16 cellular contexts compared by ENCODE assay signal in genomic region chr11:9020881-9021280, GRCh38. TPM values are rescaled to one million over a fixed set of nuclear protein-coding genes. Genes with fewer than 3 reads are reported as not detected.
A peak's percentile ranks its signal among the peaks of the same experiment; 100 is the strongest.
DNase-seq lines count a peak whose midpoint lies in the region; ATAC-seq, FAIRE-seq and TF ChIP-seq lines count a peak whose summit lies in the region.
"Had no signal": no experiment of that assay in that cellular context is flagged by ENCODE, and none has a peak within 500 bp of the region (broad histone marks: within the 10 kb centered on the region; RNA-seq: fewer than 3 reads in every experiment).

No MANE protein-coding gene starts in this region.

- H3K9ac ChIP-seq in IMR-90 (ENCODE audit: low read depth, low read length) = no peak overlapping the region
- no peak overlapping the region for H3K9ac ChIP-seq in K562 (ENCODE audit: insufficient read depth in 1 of 2, low read depth in 2 of 2, low read length in 2 of 2)
- no peak overlapping the region for H3K9ac ChIP-seq in trophoblast cell (ENCODE audit: low read length)
- H3K9ac ChIP-seq in smooth muscle cell (ENCODE audit: low read depth) = no peak overlapping the region
- H3K9ac ChIP-seq: GM23248 had no signal

- no peak overlapping the region for H4K91ac ChIP-seq in IMR-90 (ENCODE audit: insufficient read depth, low read depth, low read length)
- H4K91ac ChIP-seq in trophoblast cell (ENCODE audit: low read depth, low read length) = no peak overlapping the region

- dilution Hi-C loops in IMR-90 (cut with HindIII; ENCODE audit: low sequenced_read_pairs, unreplicated experiment) = no loop called here

- DNase-seq in IMR-90 = peak; percentile 3
- DNase-seq in K562 (ENCODE audit: extremely low read depth in 1 of 4, low spot score in 3 of 4) = no peak
- DNase-seq in fibroblast of pulmonary artery (ENCODE audit: low read depth) = peak; percentile 23
- peak; percentile 41 to 80 for DNase-seq in trophoblast cell
- DNase-seq in activated CD8-positive, alpha-beta memory T cell treated with anti-CD3 and anti-CD28 coated beads, Interleukin-2, amount 10 ng/mL, durations not matched to agents 7 days and 5 days = no peak
- DNase-seq in smooth muscle cell (lab: John Stamatoyannopoulos, UW; ENCODE audit: unreplicated experiment) = no peak
- DNase-seq in mucosa of descending colon = no peak
- DNase-seq: CD4-positive, alpha-beta memory T cell; DMS79; GM23248 had no signal

- H3K27ac Mint-ChIP-seq in activated CD8-positive, alpha-beta memory T cell treated with anti-CD3 and anti-CD28 coated beads, Interleukin-2, amount 10 ng/mL, durations not matched to agents 7 days and 5 days = no peak overlapping the region
- H3K27ac Mint-ChIP-seq: B cell; CD4-positive, alpha-beta memory T cell had no signal

- CTCF ChIA-PET in IMR-90 (lab: Yijun Ruan, JAX) = no interaction called here
- CTCF ChIA-PET in K562 (lab: Yijun Ruan, JAX; ENCODE audit: low intra/inter-chr PET ratio) = no interaction called here
- CTCF ChIA-PET in activated CD8-positive, alpha-beta memory T cell treated with anti-CD3 and anti-CD28 coated beads, Interleukin-2, amount 10 ng/mL, durations not matched to agents 7 days and 5 days (lab: Charles Lee) = interaction anchor here (1.2 kb wide), 1 partner anchor 117 kb away, joined by 3 read pairs; no protein-coding TSS in a partner anchor

- H3K27me3 Mint-ChIP-seq in activated CD8-positive, alpha-beta memory T cell treated with anti-CD3 and anti-CD28 coated beads, Interleukin-2, amount 10 ng/mL, durations not matched to agents 7 days and 5 days = peaks cover 30% of the 10 kb centered on the region

- ATAC-seq in IMR-90 (ENCODE audit: low read depth) (no peak), K562 (no peak), mucosa of descending colon (no peak)
- ATAC-seq in activated CD8-positive, alpha-beta memory T cell treated with anti-CD3 and anti-CD28 coated beads, Interleukin-2, amount 10 ng/mL, durations not matched to agents 7 days and 5 days = no peak
- ATAC-seq: GM12878, HCT116 had no signal

- H3K9me1 ChIP-seq in IMR-90 (ENCODE audit: insufficient read depth, low read length) (peaks cover 4% of the 10 kb centered on the region; the same call in 1 of the 2 replicates), K562 (ENCODE audit: control insufficient read depth, insufficient read depth, low read length) (no peaks in the 10 kb centered on the region)

- H3K36me3 Mint-ChIP-seq in activated CD8-positive, alpha-beta memory T cell treated with anti-CD3 and anti-CD28 coated beads, Interleukin-2, amount 10 ng/mL, durations not matched to agents 7 days and 5 days = no peaks in the 10 kb centered on the region
- H3K36me3 Mint-ChIP-seq: CD4-positive, alpha-beta memory T cell had no signal

- H3K4ac ChIP-seq in IMR-90 (ENCODE audit: low read depth, low read length) (no peak overlapping the region), trophoblast cell (ENCODE audit: low read depth, low read length) (no peak overlapping the region)

- TF ChIP-seq CTCF in IMR-90 (conservative IDR thresholded peaks at IDR 0.05; ENCODE audit: low read depth, low read length) (no peak), K562 (IDR thresholded peaks at IDR 0.05 in 2 of 3, conservative IDR thresholded peaks at IDR 0.05 in 1 of 3; ENCODE audit: insufficient read depth in 2 of 3, low read depth in 1 of 3, low read length in 3 of 3) (no peak), fibroblast of pulmonary artery (IDR thresholded peaks at IDR 0.05; ENCODE audit: low read length, missing control alignments) (no peak), smooth muscle cell (IDR thresholded peaks at IDR 0.05; ENCODE audit: borderline replicate concordance, insufficient read depth, poor library complexity, severe bottlenecking) (no peak), mucosa of descending colon (IDR thresholded peaks at IDR 0.05) (no peak)

- H2BK120ac ChIP-seq in IMR-90 (ENCODE audit: low read depth, low read length) = no peak overlapping the region
- no peak overlapping the region for H2BK120ac ChIP-seq in trophoblast cell (ENCODE audit: insufficient read depth, low read length, poor library complexity)

- H3K18ac ChIP-seq in IMR-90 (ENCODE audit: low read depth, low read length) (no peak overlapping the region), trophoblast cell (ENCODE audit: low read length) (no peak overlapping the region)

- H4K12ac ChIP-seq in trophoblast cell (ENCODE audit: low read depth, low read length) = no peak overlapping the region

- H4K20me1 ChIP-seq in IMR-90 (ENCODE audit: insufficient read depth, low read length) (no peaks in the 10 kb centered on the region), K562 (replicated peaks; ENCODE audit: control insufficient read depth, insufficient read depth, low read length) (no peaks in the 10 kb centered on the region), smooth muscle cell (ENCODE audit: low read depth) (no peaks in the 10 kb centered on the region)

- no peak overlapping the region for H2BK15ac ChIP-seq in IMR-90 (ENCODE audit: low read depth, low read length)

- no peak overlapping the region for H3K14ac ChIP-seq in IMR-90 (replicated peaks; ENCODE audit: low read depth, low read length)
- H3K14ac ChIP-seq in trophoblast cell (ENCODE audit: low read length) = no peak overlapping the region

- no peak overlapping the region for H3K4me2 ChIP-seq in IMR-90 (ENCODE audit: low read depth, low read length)
- no peak overlapping the region for H3K4me2 ChIP-seq in K562 (ENCODE audit: insufficient read depth, low read length)
- no peak overlapping the region for H3K4me2 ChIP-seq in trophoblast cell (ENCODE audit: low read length)
- no peak overlapping the region for H3K4me2 ChIP-seq in smooth muscle cell

- H3K79me2 ChIP-seq in K562 (ENCODE audit: control insufficient read depth, insufficient read depth, low read length) (no peaks in the 10 kb centered on the region), trophoblast cell (ENCODE audit: control insufficient read depth, insufficient read depth, low read length, poor library complexity) (no peaks in the 10 kb centered on the region), smooth muscle cell (ENCODE audit: low read depth) (no peaks in the 10 kb centered on the region)

- H2AK5ac ChIP-seq in IMR-90 (ENCODE audit: low read depth, low read length) (no peak overlapping the region), trophoblast cell (ENCODE audit: low read length) (no peak overlapping the region)

- peak; percentile 42 for FAIRE-seq in K562 (lab: Jason Lieb, UNC)
- FAIRE-seq: A204.1, GM12878, H54 had no signal

- no peaks in the 10 kb centered on the region for H3K79me1 ChIP-seq in IMR-90 (ENCODE audit: low read depth in 1 of 2, low read length in 2 of 2)
- no peaks in the 10 kb centered on the region for H3K79me1 ChIP-seq in trophoblast cell (ENCODE audit: low read length)

- BruUV-seq in IMR-90 (replicated peaks; lab: Mats Ljungman, UMichigan) = no TSS peak
- BruUV-seq in K562 (replicated peaks; lab: Mats Ljungman, UMichigan) = no TSS peak

- H3K27ac ChIP-seq in IMR-90 (ENCODE audit: insufficient read depth, low read length) (no peak overlapping the region), K562 (ENCODE audit: extremely low read depth, low read depth, low read length) (no peak overlapping the region), trophoblast cell (ENCODE audit: low read depth, low read length) (no peak overlapping the region), smooth muscle cell (ENCODE audit: low read depth) (no peak overlapping the region)
- H3K27ac ChIP-seq: GM23248, HL-60 had no signal

- WGBS in IMR-90 (ENCODE audit: extremely low coverage in 2 of 2, insufficient read length in 1 of 2), 2 experiments = 73% methylated on average over 3 of the region's 7 CpGs; no CpG with 5 or more reads in 1 of the 2 experiments
- WGBS in K562 (ENCODE audit: insufficient coverage, low coverage, missing lambda C conversion rate) = 8% methylated on average over 7 of the region's 7 CpGs
- WGBS in trophoblast cell (ENCODE audit: extremely low coverage, insufficient coverage, insufficient read length) = no CpG with 5 or more reads among the region's 7 CpGs
- WGBS in smooth muscle cell (ENCODE audit: low lambda C conversion rate) = 69% methylated on average over 7 of the region's 7 CpGs

- no peak overlapping the region for H4K5ac ChIP-seq in IMR-90 (ENCODE audit: low read depth, low read length)

- H3K27me3 ChIP-seq in IMR-90 (ENCODE audit: control insufficient read depth, insufficient read depth, low read length) (peaks cover 2% of the 10 kb centered on the region; the same call in 1 of the 2 replicates), K562 (ENCODE audit: control insufficient read depth in 2 of 2, insufficient read depth in 2 of 2, low read length in 2 of 2) (peaks cover 16 to 47% of the 10 kb centered on the region in 2 experiments), trophoblast cell (ENCODE audit: insufficient read depth, low read length) (no peaks in the 10 kb centered on the region), smooth muscle cell (ENCODE audit: low read depth) (no peaks in the 10 kb centered on the region)

- TF ChIP-seq EP300 in K562 (IDR thresholded peaks at IDR 0.05; ENCODE audit: low read length) = no peak

- H2AK9ac ChIP-seq in IMR-90 (replicated peaks; ENCODE audit: low read depth, low read length, poor library complexity) = no peak overlapping the region

- H3K56ac ChIP-seq in IMR-90 (ENCODE audit: extremely low read depth, insufficient read depth, low read length) = no peak overlapping the region

- no peak overlapping the region for H2BK12ac ChIP-seq in trophoblast cell (ENCODE audit: low read length)

- intact Hi-C loops in IMR-90 (cut with micrococcal nuclease) (no loop called here), K562 (cut with micrococcal nuclease) (no loop called here), mucosa of descending colon (cut with DNase I, micrococcal nuclease) (no loop called here)

- H3F3A ChIP-seq in smooth muscle cell (ENCODE audit: low read depth) = no peaks in the 10 kb centered on the region

- H3K4me1 ChIP-seq in IMR-90 (ENCODE audit: control insufficient read depth, insufficient read depth, low read length) = no peaks in the 10 kb centered on the region
- no peaks in the 10 kb centered on the region; a peak in 1 of 5 replicates for H3K4me1 ChIP-seq in K562 (replicated peaks in 1 of 2; ENCODE audit: control insufficient read depth in 2 of 2, insufficient read depth in 2 of 2, low read length in 2 of 2)
- no peaks in the 10 kb centered on the region for H3K4me1 ChIP-seq in trophoblast cell (ENCODE audit: control insufficient read depth in 1 of 2, insufficient read depth in 2 of 2, low read length in 2 of 2)
- peaks cover 16% of the 10 kb centered on the region for H3K4me1 ChIP-seq in smooth muscle cell (ENCODE audit: low read depth)
- no peaks in the 10 kb centered on the region for H3K4me1 ChIP-seq in mucosa of descending colon (ENCODE audit: low read depth)

- H4K8ac ChIP-seq in IMR-90 (ENCODE audit: low read depth in 2 of 2, low read length in 2 of 2) = no peak overlapping the region
- H4K8ac ChIP-seq in trophoblast cell (ENCODE audit: low read depth, low read length) = no peak overlapping the region

- H2AFZ ChIP-seq in IMR-90 (replicated peaks; ENCODE audit: low read length, poor library complexity) (no peak overlapping the region), K562 (ENCODE audit: low read depth, low read length) (no peak overlapping the region), trophoblast cell (ENCODE audit: insufficient read depth, low read length, poor library complexity) (no peak overlapping the region), smooth muscle cell (ENCODE audit: low read depth) (no peak overlapping the region)
- H2AFZ ChIP-seq: GM23248 had no signal

- peaks cover 24% of the 10 kb centered on the region for H3K4me1 Mint-ChIP-seq in activated CD8-positive, alpha-beta memory T cell treated with anti-CD3 and anti-CD28 coated beads, Interleukin-2, amount 10 ng/mL, durations not matched to agents 7 days and 5 days
- H3K4me1 Mint-ChIP-seq: B cell had no signal

- no peak overlapping the region for H2BK20ac ChIP-seq in IMR-90 (ENCODE audit: low read depth, low read length)

- no peak for TF ChIP-seq POLR2A in IMR-90 (IDR thresholded peaks at IDR 0.05; ENCODE audit: low read depth, low read length)
- TF ChIP-seq POLR2A in K562 (conservative IDR thresholded peaks at IDR 0.05) = no peak

- no peak for TF ChIP-seq RAD21 in IMR-90 (IDR thresholded peaks at IDR 0.05; ENCODE audit: low read length)
- TF ChIP-seq RAD21 in K562 (CRISPR knock-in tag; conservative IDR thresholded peaks at IDR 0.05 in 1 of 2, IDR thresholded peaks at IDR 0.05 in 1 of 2) = no peak

- no peaks in the 10 kb centered on the region for H3K36me3 ChIP-seq in IMR-90 (ENCODE audit: control insufficient read depth, insufficient read depth, low read length)
- H3K36me3 ChIP-seq in K562 (ENCODE audit: control insufficient read depth, insufficient read depth, low read length) = no peaks in the 10 kb centered on the region
- no peaks in the 10 kb centered on the region for H3K36me3 ChIP-seq in trophoblast cell (ENCODE audit: control insufficient read depth in 1 of 2, insufficient read depth in 2 of 2, low read length in 2 of 2)
- H3K36me3 ChIP-seq in smooth muscle cell (ENCODE audit: low read depth) = no peaks in the 10 kb centered on the region
- no peaks in the 10 kb centered on the region for H3K36me3 ChIP-seq in mucosa of descending colon (ENCODE audit: low read depth)

- POLR2A ChIA-PET in IMR-90 (lab: Charles Lee; ENCODE audit: unreplicated experiment) = no interaction called here
- POLR2A ChIA-PET in K562 (lab: Yijun Ruan, JAX) = interaction anchor here (0.6 kb wide), 1 partner anchor 649 kb away, joined by 3 read pairs; no protein-coding TSS in a partner anchor

- H3K4me3 Mint-ChIP-seq in activated CD8-positive, alpha-beta memory T cell treated with anti-CD3 and anti-CD28 coated beads, Interleukin-2, amount 10 ng/mL, durations not matched to agents 7 days and 5 days = no peak overlapping the region
- H3K4me3 Mint-ChIP-seq: B cell; CD4-positive, alpha-beta memory T cell had no signal

- in situ Hi-C loops in IMR-90 (cut with MboI; ENCODE audit: low sequenced_read_pairs) = loop anchor here (25.0 kb wide), 1 partner anchor 491 kb away; no protein-coding TSS in a partner anchor
- in situ Hi-C loops in K562 (cut with MboI) = no loop called here

- H3K23ac ChIP-seq in IMR-90 (ENCODE audit: low read depth, low read length) = no peak overlapping the region
- no peak overlapping the region for H3K23ac ChIP-seq in trophoblast cell (ENCODE audit: low read length)

- H3K9me3 ChIP-seq in IMR-90 (ENCODE audit: control insufficient read depth, insufficient read depth, low read length) = no peaks in the 10 kb centered on the region
- peaks cover 4% of the 10 kb centered on the region; the same call in 1 of the 2 replicates for H3K9me3 ChIP-seq in K562 (replicated peaks; ENCODE audit: control insufficient read depth, insufficient read depth, low read depth, low read length)
- H3K9me3 ChIP-seq in trophoblast cell (ENCODE audit: insufficient read depth, low read depth, low read length) = no peaks in the 10 kb centered on the region
- H3K9me3 ChIP-seq in smooth muscle cell (replicated peaks; ENCODE audit: low read depth) = no peaks in the 10 kb centered on the region
- H3K9me3 ChIP-seq in mucosa of descending colon = no peaks in the 10 kb centered on the region

- no peaks in the 10 kb centered on the region for H3K9me3 Mint-ChIP-seq in activated CD8-positive, alpha-beta memory T cell treated with anti-CD3 and anti-CD28 coated beads, Interleukin-2, amount 10 ng/mL, durations not matched to agents 7 days and 5 days (ENCODE audit: low read depth)
- H3K9me3 Mint-ChIP-seq: CD4-positive, alpha-beta memory T cell had no signal

- no peak overlapping the region for H3K4me3 ChIP-seq in IMR-90 (ENCODE audit: insufficient read depth, low read depth, low read length)
- no peak overlapping the region for H3K4me3 ChIP-seq in K562
- H3K4me3 ChIP-seq in fibroblast of pulmonary artery (replicated peaks; ENCODE audit: low read depth, low read length) = no peak overlapping the region
- H3K4me3 ChIP-seq in trophoblast cell (ENCODE audit: low read depth, low read length) = no peak overlapping the region
- H3K4me3 ChIP-seq in smooth muscle cell = no peak overlapping the region
- H3K4me3 ChIP-seq in mucosa of descending colon = no peak overlapping the region
- H3K4me3 ChIP-seq: GM12878, GM23248 had no signal

- no peak overlapping the region for H2BK5ac ChIP-seq in IMR-90 (ENCODE audit: low read depth, low read length, poor library complexity, severe bottlenecking)
- H2BK5ac ChIP-seq in trophoblast cell (ENCODE audit: low read depth, low read length, poor library complexity) = no peak overlapping the region

RNA-seq across cellular contexts. Expression of gene NRIP3, which starts 17.1 kb away (rescaled TPM):
- total RNA-seq in IMR-90 (2012; rRNA removed) (43.6 and 46.4 TPM in 2 replicates), K562 (2014; rRNA removed) (10.9 and 11.4 TPM in 2 replicates), K562 (2014; rRNA removed; fragmentation: Illumina TruSeq; extraction: Trizol) (16.6 and 18.9 TPM in 2 replicates), K562 (2015; rRNA removed; fragmentation: Illumina TruSeq; extraction: Trizol) (12.9 and 13.8 TPM in 2 replicates), K562 (2021) (14.4 and 15.3 TPM in 2 replicates), smooth muscle cell (19.6 and 19.9 TPM in 2 replicates), mucosa of descending colon (1 to 10 TPM in 1 of 3 donors, under 1 TPM in 2; 0.20 to 1.6 (median 0.63) TPM)
- polyA plus RNA-seq in IMR-90 (2012; rRNA removed) (9.8 and 11.5 TPM in 2 replicates), K562 (2011; rRNA removed) (12.0 and 18.7 TPM in 2 replicates), K562 (2014; fragmentation: Illumina TruSeq; extraction: Trizol) (11.6 and 12.6 TPM in 2 replicates), K562 (2014; fragmentation: Nextera tagmentation; extraction: Ambion mirVana) (1 to 10 TPM; 4.4 to 6.4 TPM), K562 (2014; rRNA removed) (7.4 and 8.5 TPM in 2 replicates), smooth muscle cell (8.4 and 10.1 TPM in 2 replicates)
- 4.5 and 5.7 TPM in 2 replicates for polyA plus RNA-seq in IMR-90 (2012; cell fraction: cytosol; rRNA removed)
- polyA plus RNA-seq in IMR-90 (2012; cell fraction: nucleus; rRNA removed; ENCODE audit: low replicate concordance) = 5.0 and 13.6 TPM in 2 replicates
- 16.4 and 21.2 TPM in 2 replicates for total RNA-seq in K562 (2011; cell fraction: chromatin; rRNA removed; ENCODE audit: low replicate concordance)
- total RNA-seq in K562 (2011; cell fraction: nucleolus; rRNA removed) = 12.2 and 12.6 TPM in 2 replicates
- total RNA-seq in K562 (2011; cell fraction: nucleoplasm; rRNA removed) = 15.0 and 21.2 TPM in 2 replicates
- 9.9 and 10.9 TPM in 2 replicates for polyA plus RNA-seq in K562 (2011; cell fraction: cytosol; rRNA removed)
- polyA plus RNA-seq in K562 (2011; cell fraction: nucleus; rRNA removed) = 11.9 and 13.7 TPM in 2 replicates
- polyA plus RNA-seq in K562 (2012) = 7.2 and 9.1 TPM in 2 replicates
- 22.0 and 27.3 TPM in 2 replicates for polyA minus RNA-seq in K562 (2011; rRNA and poly(A)+ RNA removed)
- 9.7 and 16.0 TPM in 2 replicates for polyA minus RNA-seq in K562 (2011; cell fraction: cytosol; rRNA and poly(A)+ RNA removed)
- 5.4 and 6.0 TPM in 2 replicates for polyA minus RNA-seq in K562 (2011; cell fraction: nucleus; rRNA and poly(A)+ RNA removed)
- 0.60 and 0.64 TPM in 2 replicates for polyA plus RNA-seq in trophoblast cell (2013)
- total RNA-seq in activated CD8-positive, alpha-beta memory T cell treated with anti-CD3 and anti-CD28 coated beads, Interleukin-2, amount 10 ng/mL, durations not matched to agents 7 days and 5 days = 1 to 10 TPM in 1 of 2 experiments, under 1 TPM in 1; 0.91 to 2.1 TPM

RNA-seq across cellular contexts. Expression of gene TMEM9B, which starts 56.6 kb away (rescaled TPM):
- total RNA-seq in IMR-90 (2012; rRNA removed) = 25.6 and 40.0 TPM in 2 replicates
- polyA plus RNA-seq in IMR-90 (2012; rRNA removed) = 20.3 and 24.6 TPM in 2 replicates
- polyA plus RNA-seq in IMR-90 (2012; cell fraction: cytosol; rRNA removed) = 9.2 and 10.0 TPM in 2 replicates
- polyA plus RNA-seq in IMR-90 (2012; cell fraction: nucleus; rRNA removed; ENCODE audit: low replicate concordance) = 2.2 and 8.8 TPM in 2 replicates
- 13.2 and 21.8 TPM in 2 replicates for total RNA-seq in K562 (2011; cell fraction: chromatin; rRNA removed; ENCODE audit: low replicate concordance)
- 13.7 and 14.1 TPM in 2 replicates for total RNA-seq in K562 (2011; cell fraction: nucleolus; rRNA removed)
- 20.6 and 29.5 TPM in 2 replicates for total RNA-seq in K562 (2011; cell fraction: nucleoplasm; rRNA removed)
- total RNA-seq in K562 (2014; rRNA removed) = 9.8 and 14.7 TPM in 2 replicates
- total RNA-seq in K562 (2014; rRNA removed; fragmentation: Illumina TruSeq; extraction: Trizol) = 17.8 and 19.9 TPM in 2 replicates
- 15.8 and 19.4 TPM in 2 replicates for total RNA-seq in K562 (2015; rRNA removed; fragmentation: Illumina TruSeq; extraction: Trizol)
- total RNA-seq in K562 (2021) = 14.0 TPM in 2 replicates
- polyA plus RNA-seq in K562 (2011; rRNA removed) = 12.8 and 20.0 TPM in 2 replicates
- 7.1 and 10.5 TPM in 2 replicates for polyA plus RNA-seq in K562 (2011; cell fraction: cytosol; rRNA removed)
- 5.1 and 5.3 TPM in 2 replicates for polyA plus RNA-seq in K562 (2011; cell fraction: nucleus; rRNA removed)
- 15.9 and 22.1 TPM in 2 replicates for polyA plus RNA-seq in K562 (2012)
- 12.5 and 16.0 TPM in 2 replicates for polyA plus RNA-seq in K562 (2014; fragmentation: Illumina TruSeq; extraction: Trizol)
- 1 to 10 TPM; 7.7 to 9.6 TPM for polyA plus RNA-seq in K562 (2014; fragmentation: Nextera tagmentation; extraction: Ambion mirVana)
- 11.9 and 16.6 TPM in 2 replicates for polyA plus RNA-seq in K562 (2014; rRNA removed)
- polyA minus RNA-seq in K562 (2011; rRNA and poly(A)+ RNA removed) = 12.4 and 14.1 TPM in 2 replicates
- 3.0 and 4.0 TPM in 2 replicates for polyA minus RNA-seq in K562 (2011; cell fraction: cytosol; rRNA and poly(A)+ RNA removed)
- polyA minus RNA-seq in K562 (2011; cell fraction: nucleus; rRNA and poly(A)+ RNA removed) = 5.8 and 6.3 TPM in 2 replicates
- 19.3 and 19.7 TPM in 2 replicates for polyA plus RNA-seq in trophoblast cell (2013)
- total RNA-seq in activated CD8-positive, alpha-beta memory T cell treated with anti-CD3 and anti-CD28 coated beads, Interleukin-2, amount 10 ng/mL, durations not matched to agents 7 days and 5 days = 10 to 100 TPM; 22.9 to 30.1 TPM
- 39.3 and 41.1 TPM in 2 replicates for total RNA-seq in smooth muscle cell
- polyA plus RNA-seq in smooth muscle cell = 35.9 and 47.8 TPM in 2 replicates
- 100 to 1,000 TPM in 1 of 3 donors, 10 to 100 TPM in 2; 51.4 to 109 (median 78.4) TPM for total RNA-seq in mucosa of descending colon

Comparison
In these comparisons a context has a peak if more than half of its experiments do, and no peak if none do; other contexts are left out.
1. DNase-seq: peak in IMR-90 (single experiment), fibroblast of pulmonary artery (single experiment) and trophoblast cell (2 of 2); none in K562 (0 of 4), activated CD8-positive, alpha-beta memory T cell treated with anti-CD3 and anti-CD28 coated beads, Interleukin-2, amount 10 ng/mL, durations not matched to agents 7 days and 5 days (single experiment), smooth muscle cell (single experiment) and mucosa of descending colon (0 of 3).